In genomic region chr18:57334383-57334782, GRCh38 we compare ENCODE assay signal across 35 cellular contexts. TPM values are rescaled to one million over a fixed set of nuclear protein-coding genes. Genes with fewer than 3 reads are reported as not detected.
"Had no signal": no experiment of that assay in that cellular context is flagged by ENCODE, and none has a peak within 500 bp of the region (broad histone marks: within the 10 kb centered on the region; RNA-seq: fewer than 3 reads in every experiment).

No MANE protein-coding gene starts in this region.

- H3K36me3 ChIP-seq: MG63 had no signal

- H3K4me3 ChIP-seq: MG63 had no signal

- DNase-seq: Karpas-422, MG63, MM.1S, NCI-H1048, NCI-H1092, NCI-H1092 treated with DMSO at 0.1 percent for 48 hours, NCI-H1105, NCI-H1105 treated with DMSO at 0.1 percent for 48 hours, NCI-H1417, NCI-H1417 treated with DMSO at 0.1 percent for 48 hours, NCI-H1436, NCI-H1436 treated with DMSO at 0.1 percent for 48 hours, NCI-H146, NCI-H1694, NCI-H1694 treated with DMSO at 0.1 percent for 48 hours, NCI-H187, NCI-H187 treated with DMSO at 0.1 percent for 48 hours, NCI-H1930, NCI-H2029, NCI-H2029 treated with DMSO at 0.1 percent for 48 hours, NCI-H2081, NCI-H2081 treated with DMSO at 0.1 percent for 48 hours, NCI-H2171, NCI-H2171 treated with DMSO at 0.1 percent for 48 hours, NCI-H2227 treated with DMSO at 0.1 percent for 48 hours, NCI-H226, NCI-H345, NCI-H446 treated with DMSO at 0.1 percent for 48 hours, NCI-H510A, NCI-H510A treated with DMSO at 0.1 percent for 48 hours, NCI-H524 had no signal

- H3K9me3 ChIP-seq: MG63 had no signal

RNA-seq across cellular contexts. Expression of gene ST8SIA3, which starts 18.0 kb away (rescaled TPM):
- total RNA-seq: LHCN-M2, M059J, MCF 10A, NCI-H460 had no signal
